In genomic region chr10:126892150-126892872, GRCh38 we compare ENCODE assay signal across 14 cellular contexts.
"Had no signal": no experiment of that assay in that cellular context is flagged by ENCODE, and none has a peak within 500 bp of the region (broad histone marks: within the 10 kb centered on the region; RNA-seq: fewer than 3 reads in every experiment).

No MANE protein-coding gene starts in this region.

- H3K36me3 ChIP-seq: transverse colon had no signal

- H3K4me1 ChIP-seq: transverse colon had no signal

- DNase-seq: activated CD4-positive, alpha-beta T cell treated with anti-CD3 and anti-CD28 coated beads, Interleukin-2, amount 50 U/mL, for 48 hours; activated naive CD4-positive, alpha-beta T cell treated with anti-CD3 and anti-CD28 coated beads for 36 hours; activated naive CD8-positive, alpha-beta T cell treated with anti-CD3 and anti-CD28 coated beads, Interleukin-2, amount 50 U/mL, for 24 hours; endodermal cell; hypothalamus; kidney; midbrain; naive B cell; stimulated activated CD4-positive, alpha-beta T cell treated with anti-CD3 and anti-CD28 coated beads, Interleukin-4, amount 100 ng/mL, for 4 hours; stimulated activated CD8-positive, alpha-beta memory T cell treated with anti-CD3 and anti-CD28 coated beads, Interleukin-4, amount 100 ng/mL, for 48 hours; stimulated activated naive CD4-positive, alpha-beta T cell treated with Interleukin-2 at 50 U/mL for 16 hours; transverse colon had no signal

- H3K27ac ChIP-seq: dorsolateral prefrontal cortex, transverse colon had no signal

- H3K4me3 Mint-ChIP-seq: activated naive CD4-positive, alpha-beta T cell treated with anti-CD3 and anti-CD28 coated beads for 36 hours; activated naive CD8-positive, alpha-beta T cell treated with anti-CD3 and anti-CD28 coated beads, Interleukin-2, amount 50 U/mL, for 24 hours; activated T-helper 17 cell treated with anti-CD3 and anti-CD28 coated beads, Interleukin-2, amount 50 U/mL, for 72 hours; endodermal cell; naive B cell had no signal

- H3K27ac Mint-ChIP-seq: activated naive CD4-positive, alpha-beta T cell treated with anti-CD3 and anti-CD28 coated beads for 36 hours; activated naive CD8-positive, alpha-beta T cell treated with anti-CD3 and anti-CD28 coated beads, Interleukin-2, amount 50 U/mL, for 24 hours; activated T-helper 17 cell treated with anti-CD3 and anti-CD28 coated beads, Interleukin-2, amount 50 U/mL, for 72 hours; endodermal cell; naive B cell had no signal

- H3K4me1 Mint-ChIP-seq: activated naive CD8-positive, alpha-beta T cell treated with anti-CD3 and anti-CD28 coated beads, Interleukin-2, amount 50 U/mL, for 24 hours; activated T-helper 17 cell treated with anti-CD3 and anti-CD28 coated beads, Interleukin-2, amount 50 U/mL, for 72 hours; endodermal cell; naive B cell had no signal

- ATAC-seq: activated naive CD8-positive, alpha-beta T cell treated with anti-CD3 and anti-CD28 coated beads, Interleukin-2, amount 50 U/mL, for 24 hours; activated T-helper 17 cell treated with anti-CD3 and anti-CD28 coated beads, Interleukin-2, amount 50 U/mL, for 72 hours had no signal

- H3K27me3 Mint-ChIP-seq: activated naive CD8-positive, alpha-beta T cell treated with anti-CD3 and anti-CD28 coated beads, Interleukin-2, amount 50 U/mL, for 24 hours; naive B cell had no signal

- H3K27me3 ChIP-seq: transverse colon had no signal

- H3K9me3 Mint-ChIP-seq: activated naive CD8-positive, alpha-beta T cell treated with anti-CD3 and anti-CD28 coated beads, Interleukin-2, amount 50 U/mL, for 24 hours had no signal

- H3K4me3 ChIP-seq: dorsolateral prefrontal cortex, transverse colon had no signal

- H3K36me3 Mint-ChIP-seq: naive B cell had no signal

- H3K9me3 ChIP-seq: transverse colon had no signal
